Comparison of ENCODE assay signal across 7 cellular contexts in genomic region chr18:62715439-62715792, GRCh38. TPM values are rescaled to one million over a fixed set of nuclear protein-coding genes. Genes with fewer than 3 reads are reported as not detected.
DNase-seq lines count a peak whose midpoint lies in the region; ATAC-seq and TF ChIP-seq lines count a peak whose summit lies in the region.

Gene PHLPP1 (plus strand): TSS chr18:62715541. CDS start chr18:62715684, 143 bp downstream.

- in situ Hi-C loops in SK-MEL-5 (cut with HindIII; ENCODE audit: low pct_unique_long_range_greater_than_20kb, low sequenced_read_pairs) = no loop called here

- no peak for DNase-seq in SK-MEL-5 (ENCODE audit: low read depth, low spot score)
- DNase-seq in fibroblast of pulmonary artery (ENCODE audit: low read depth) = no peak
- DNase-seq in renal cortical epithelial cell (ENCODE audit: low read depth) = no peak
- DNase-seq in 8988T = no peak
- DNase-seq in Kasumi-1 (lab: John Stamatoyannopoulos, UW) = no peak

- peak; percentile 2 for ATAC-seq in GM18873 (IDR thresholded peaks at IDR 0.05; ENCODE audit: low FRiP score, unreplicated experiment)
- ATAC-seq in HG02642 (IDR thresholded peaks at IDR 0.05; ENCODE audit: poor library complexity, unreplicated experiment) = peak; percentile 24

- H3K4me3 ChIP-seq in fibroblast of pulmonary artery (replicated peaks; ENCODE audit: low read depth, low read length) = peak within 1 kb of the TSS; percentile 66

- no peak for TF ChIP-seq CTCF in fibroblast of pulmonary artery (IDR thresholded peaks at IDR 0.05; ENCODE audit: low read length, missing control alignments)

RNA-seq across cellular contexts. Expression of gene PHLPP1, which starts in this region (rescaled TPM):
- 15.8 and 19.1 TPM in 2 replicates for total RNA-seq in SK-MEL-5 (2014; rRNA removed; shearing (Covaris generic))
- polyA plus RNA-seq in SK-MEL-5 (2015; cell fraction: cytosol; rRNA removed) = 18.7 and 25.5 TPM in 2 replicates
- polyA plus RNA-seq in SK-MEL-5 (2015; cell fraction: nucleus; rRNA removed) = 11.6 and 20.7 TPM in 2 replicates
- 9.2 and 13.2 TPM in 2 replicates for total RNA-seq in renal cortical epithelial cell
